8 cellular contexts compared by ENCODE assay signal in the genomic region with DNA sequence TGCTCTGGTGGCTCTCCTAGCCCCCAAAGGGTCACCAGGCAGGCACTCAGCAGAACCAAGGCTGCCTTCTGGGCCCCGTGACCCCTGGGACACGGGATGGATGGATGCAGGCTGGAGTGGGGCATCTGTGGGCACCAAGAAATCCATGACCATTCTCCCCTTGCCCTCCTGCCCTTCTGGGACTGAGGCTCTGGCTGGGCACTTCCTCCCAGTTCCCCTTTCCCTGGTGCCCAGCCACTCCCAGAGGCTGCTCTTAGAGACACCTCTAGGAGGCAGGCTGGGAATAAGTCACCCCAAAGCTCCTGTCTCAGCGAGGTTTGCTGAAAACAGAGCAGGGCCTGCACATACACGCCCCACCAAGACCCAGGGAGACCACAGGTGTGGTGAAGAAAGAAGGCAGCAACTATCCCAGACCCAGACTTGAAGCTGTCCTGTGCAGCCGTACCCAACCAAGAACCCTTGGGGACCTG.
DNase-seq lines count a peak whose midpoint lies in the region; TF ChIP-seq lines count a peak whose summit lies in the region.

No MANE protein-coding gene starts in this region.

- peak; percentile 46 for DNase-seq in activated T-cell treated with anti-CD3 and anti-CD28 coated beads, Interleukin-2, amount 50 U/mL, for 1 hour
- no peak for DNase-seq in activated T-cell treated with anti-CD3 and anti-CD28 coated beads, Interleukin-2, amount 50 U/mL, for 48 hours
- DNase-seq in MV-4-11 (lab: John Stamatoyannopoulos, UW) (peak; percentile 72), choroid plexus epithelial cell (ENCODE audit: low read depth) (peak; percentile 56), HPDE6-E6E7 (ENCODE audit: extremely low spot score) (no peak)
- DNase-seq in central memory CD4-positive, alpha-beta T cell = no peak
- DNase-seq in effector CD4-positive, alpha-beta T cell = no peak

- H3K27me3 ChIP-seq in mucosa of rectum (ENCODE audit: control insufficient read depth in 2 of 2, insufficient read depth in 2 of 2, low read length in 2 of 2) = no peaks in the 10 kb centered on the region

- no peaks in the 10 kb centered on the region for H3K9me3 ChIP-seq in mucosa of rectum (ENCODE audit: control insufficient read depth in 2 of 2, low read length in 2 of 2)

- peak; percentile 44 for TF ChIP-seq CTCF in choroid plexus epithelial cell (conservative IDR thresholded peaks at IDR 0.05; ENCODE audit: low read depth, low read length)

- peaks cover 7 to 16% of the 10 kb centered on the region in 2 donors for H3K36me3 ChIP-seq in mucosa of rectum (ENCODE audit: control insufficient read depth in 2 of 2, insufficient read depth in 2 of 2, low read length in 2 of 2)

- peak overlapping the region; percentile 76 to 78 for H3K9ac ChIP-seq in mucosa of rectum (ENCODE audit: low read depth in 1 of 2, low read length in 2 of 2)

- peak overlapping the region; percentile 88 to 91 for H3K27ac ChIP-seq in mucosa of rectum (ENCODE audit: low read depth in 2 of 2, low read length in 2 of 2)

- H3K4me1 ChIP-seq in mucosa of rectum (ENCODE audit: control insufficient read depth in 2 of 2, insufficient read depth in 2 of 2, low read length in 2 of 2) = peaks cover 25 to 28% of the 10 kb centered on the region in 2 donors

- peak overlapping the region; percentile 60 for H3K4me3 ChIP-seq in choroid plexus epithelial cell (ENCODE audit: low read depth, low read length)
- peak overlapping the region; percentile 65 to 69 for H3K4me3 ChIP-seq in mucosa of rectum (ENCODE audit: low read length in 2 of 2)

Comparison
In these comparisons a context has a peak if more than half of its experiments do, and no peak if none do; other contexts are left out.
1. DNase-seq: peak in activated T-cell treated with anti-CD3 and anti-CD28 coated beads, Interleukin-2, amount 50 U/mL, for 1 hour (single experiment), MV-4-11 (single experiment) and choroid plexus epithelial cell (single experiment); none in activated T-cell treated with anti-CD3 and anti-CD28 coated beads, Interleukin-2, amount 50 U/mL, for 48 hours (0 of 2), HPDE6-E6E7 (single experiment), central memory CD4-positive, alpha-beta T cell (single experiment) and effector CD4-positive, alpha-beta T cell (single experiment).